20 cellular contexts compared by ENCODE assay signal in the genomic region with DNA sequence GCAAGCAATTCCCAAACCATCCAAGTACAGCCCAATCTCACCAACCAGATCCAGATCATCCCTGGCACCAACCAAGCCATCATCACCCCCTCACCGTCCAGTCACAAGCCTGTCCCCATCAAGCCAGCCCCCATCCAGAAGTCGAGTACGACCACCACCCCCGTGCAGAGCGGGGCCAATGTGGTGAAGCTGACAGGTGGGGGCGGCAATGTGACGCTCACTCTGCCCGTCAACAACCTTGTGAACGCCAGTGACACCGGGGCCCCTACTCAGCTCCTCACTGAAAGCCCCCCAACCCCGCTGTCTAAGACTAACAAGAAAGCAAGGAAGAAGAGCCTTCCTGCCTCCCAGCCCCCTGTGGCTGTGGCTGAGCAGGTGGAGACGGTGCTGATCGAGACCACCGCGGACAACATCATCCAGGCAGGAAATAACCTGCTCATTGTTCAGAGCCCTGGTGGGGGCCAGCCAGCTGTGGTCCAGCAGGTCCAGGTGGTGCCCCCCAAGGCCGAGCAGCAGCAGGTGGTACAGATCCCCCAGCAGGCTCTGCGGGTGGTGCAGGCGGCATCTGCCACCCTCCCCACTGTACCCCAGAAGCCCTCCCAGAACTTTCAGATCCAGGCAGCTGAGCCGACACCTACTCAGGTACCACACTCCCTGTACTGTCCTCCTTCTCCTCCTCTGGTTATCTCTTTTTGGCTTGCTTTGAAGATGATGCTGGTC. TPM values are rescaled to one million over a fixed set of nuclear protein-coding genes. Genes with fewer than 3 reads are reported as not detected.
DNase-seq lines count a peak whose midpoint lies in the region; ATAC-seq and TF ChIP-seq lines count a peak whose summit lies in the region.
"Had no signal": no experiment of that assay in that cellular context is flagged by ENCODE, and none has a peak within 500 bp of the region (broad histone marks: within the 10 kb centered on the region; RNA-seq: fewer than 3 reads in every experiment).

No MANE protein-coding gene starts in this region.

- no peak for TF ChIP-seq CTCF in heart left ventricle (IDR thresholded peaks at IDR 0.05)
- TF ChIP-seq CTCF in esophagus muscularis mucosa (IDR thresholded peaks at IDR 0.05) = no peak

- H3K27me3 Mint-ChIP-seq in T-helper 17 cell = no peaks in the 10 kb centered on the region
- H3K27me3 Mint-ChIP-seq: activated naive CD8-positive, alpha-beta T cell treated with anti-CD3 and anti-CD28 coated beads, Interleukin-2, amount 10 ng/mL, durations not matched to agents 7 days and 5 days had no signal

- H3K4me1 Mint-ChIP-seq in T-helper 17 cell = peaks cover 39% of the 10 kb centered on the region
- peaks cover 26% of the 10 kb centered on the region for H3K4me1 Mint-ChIP-seq in stimulated activated effector memory CD8-positive, alpha-beta T cell treated with anti-CD3 and anti-CD28 coated beads, Interleukin-12 subunit alpha, Interleukin-12 subunit beta, amount 100 ng/mL, for 72 hours

- H3K27ac ChIP-seq in heart left ventricle (peak overlapping the region in 9 of 12 donors; percentile 35 to 74 (median 67)), esophagus muscularis mucosa (replicated peaks in 1 of 4) (peak overlapping the region; percentile 33 to 69 (median 66))
- H3K27ac ChIP-seq: BLaER1, colonic mucosa, suprapubic skin had no signal

- WGBS in heart left ventricle, 4 donors = 85 to 93% (median 89%) methylated on average over 13 to 19 of the region's 19 CpGs
- WGBS in esophagus muscularis mucosa = 90% methylated on average over 19 of the region's 19 CpGs

- peaks cover 0 to 41% (median 21%) of the 10 kb centered on the region in 12 donors for H3K4me1 ChIP-seq in heart left ventricle
- peaks cover 30 to 48% (median 38%) of the 10 kb centered on the region in 4 donors for H3K4me1 ChIP-seq in esophagus muscularis mucosa
- H3K4me1 ChIP-seq: colonic mucosa, suprapubic skin, uterus had no signal

- DNase-seq in heart left ventricle = no peak
- no peak for DNase-seq in left cardiac atrium
- no peak for DNase-seq in T-helper 17 cell
- no peak for DNase-seq in esophagus muscularis mucosa (ENCODE audit: extremely low spot score)
- no peak for DNase-seq in stimulated activated effector memory CD8-positive, alpha-beta T cell treated with anti-CD3 and anti-CD28 coated beads, Interleukin-12 subunit alpha, Interleukin-12 subunit beta, amount 100 ng/mL, for 72 hours (ENCODE audit: low spot score in 2 of 2)
- no peak for DNase-seq in cerebellum (ENCODE audit: low spot score)
- no peak for DNase-seq in GM03348 (ENCODE audit: low spot score)
- DNase-seq: ACHN; activated naive CD8-positive, alpha-beta T cell treated with anti-CD3 and anti-CD28 coated beads, Interleukin-2, amount 10 ng/mL, durations not matched to agents 7 days and 5 days; colonic mucosa; NCI-H1436; NCI-H524 treated with DMSO at 0.1 percent for 48 hours had no signal

- no peaks in the 10 kb centered on the region for H3K9me3 ChIP-seq in heart left ventricle
- no peaks in the 10 kb centered on the region for H3K9me3 ChIP-seq in T-helper 17 cell (ENCODE audit: control insufficient read depth, low read length, poor library complexity, severe bottlenecking)
- no peaks in the 10 kb centered on the region for H3K9me3 ChIP-seq in esophagus muscularis mucosa
- H3K9me3 ChIP-seq: BLaER1, colonic mucosa, MG63, suprapubic skin, uterus had no signal

- ATAC-seq in heart left ventricle (peak in 1 of 4 donors; percentile 11), left cardiac atrium (no peak), T-helper 17 cell (no peak), GM21723 (IDR thresholded peaks at IDR 0.05; ENCODE audit: unreplicated experiment) (no peak)
- no peak for ATAC-seq in stimulated activated effector memory CD8-positive, alpha-beta T cell treated with anti-CD3 and anti-CD28 coated beads, Interleukin-12 subunit alpha, Interleukin-12 subunit beta, amount 100 ng/mL, for 72 hours

- H3K9me3 Mint-ChIP-seq in stimulated activated effector memory CD8-positive, alpha-beta T cell treated with anti-CD3 and anti-CD28 coated beads, Interleukin-12 subunit alpha, Interleukin-12 subunit beta, amount 100 ng/mL, for 72 hours = no peaks in the 10 kb centered on the region
- H3K9me3 Mint-ChIP-seq: activated naive CD8-positive, alpha-beta T cell treated with anti-CD3 and anti-CD28 coated beads, Interleukin-2, amount 10 ng/mL, durations not matched to agents 7 days and 5 days; activated T-helper 1 cell treated with anti-CD3 and anti-CD28 coated beads, Interleukin-12 subunit alpha, Interleukin-12 subunit beta, Interleukin-2, Interleukin-4 antibody, amounts not matched to agents 30 ng/mL and 10 ng/mL and 1 ng/mL, durations not matched to agents 14 hours and 24 hours and 36 hours had no signal

- no peaks in the 10 kb centered on the region for H3K27me3 ChIP-seq in heart left ventricle
- H3K27me3 ChIP-seq in esophagus muscularis mucosa = no peaks in the 10 kb centered on the region
- H3K27me3 ChIP-seq: BLaER1, colonic mucosa, MG63, suprapubic skin, uterus had no signal

- no peak for TF ChIP-seq EP300 in esophagus muscularis mucosa (IDR thresholded peaks at IDR 0.05)

- peak overlapping the region; percentile 5 for H3K4me3 Mint-ChIP-seq in T-helper 17 cell
- H3K4me3 Mint-ChIP-seq in stimulated activated effector memory CD8-positive, alpha-beta T cell treated with anti-CD3 and anti-CD28 coated beads, Interleukin-12 subunit alpha, Interleukin-12 subunit beta, amount 100 ng/mL, for 72 hours = no peak overlapping the region
- H3K4me3 Mint-ChIP-seq: activated naive CD8-positive, alpha-beta T cell treated with anti-CD3 and anti-CD28 coated beads, Interleukin-2, amount 10 ng/mL, durations not matched to agents 7 days and 5 days; activated T-helper 1 cell treated with anti-CD3 and anti-CD28 coated beads, Interleukin-12 subunit alpha, Interleukin-12 subunit beta, Interleukin-2, Interleukin-4 antibody, amounts not matched to agents 30 ng/mL and 10 ng/mL and 1 ng/mL, durations not matched to agents 14 hours and 24 hours and 36 hours had no signal

- intact Hi-C loops in heart left ventricle (cut with DNase I) (no loop called here), left cardiac atrium (cut with DNase I) (no loop called here), esophagus muscularis mucosa (cut with DNase I) (no loop called here)

- H3K36me3 ChIP-seq in heart left ventricle (peaks cover 0 to 39% (median 23%) of the 10 kb centered on the region in 9 donors), esophagus muscularis mucosa (peaks cover 0 to 30% (median 13%) of the 10 kb centered on the region in 4 donors)
- H3K36me3 ChIP-seq: colonic mucosa, uterus had no signal

- peaks cover 12% of the 10 kb centered on the region for H3K36me3 Mint-ChIP-seq in T-helper 17 cell (ENCODE audit: low read depth)
- peaks cover 71% of the 10 kb centered on the region for H3K36me3 Mint-ChIP-seq in stimulated activated effector memory CD8-positive, alpha-beta T cell treated with anti-CD3 and anti-CD28 coated beads, Interleukin-12 subunit alpha, Interleukin-12 subunit beta, amount 100 ng/mL, for 72 hours

- no peak for TF ChIP-seq POLR2A in heart left ventricle (IDR thresholded peaks at IDR 0.05)
- no peak for TF ChIP-seq POLR2A in esophagus muscularis mucosa (IDR thresholded peaks at IDR 0.05; ENCODE audit: low read depth)

- H3K27ac Mint-ChIP-seq in T-helper 17 cell = peak overlapping the region; percentile 74
- peak overlapping the region; percentile 73 for H3K27ac Mint-ChIP-seq in stimulated activated effector memory CD8-positive, alpha-beta T cell treated with anti-CD3 and anti-CD28 coated beads, Interleukin-12 subunit alpha, Interleukin-12 subunit beta, amount 100 ng/mL, for 72 hours
- H3K27ac Mint-ChIP-seq: activated naive CD8-positive, alpha-beta T cell treated with anti-CD3 and anti-CD28 coated beads, Interleukin-2, amount 10 ng/mL, durations not matched to agents 7 days and 5 days; activated T-helper 1 cell treated with anti-CD3 and anti-CD28 coated beads, Interleukin-12 subunit alpha, Interleukin-12 subunit beta, Interleukin-2, Interleukin-4 antibody, amounts not matched to agents 30 ng/mL and 10 ng/mL and 1 ng/mL, durations not matched to agents 14 hours and 24 hours and 36 hours had no signal

- H3K4me3 ChIP-seq in heart left ventricle (no peak overlapping the region), esophagus muscularis mucosa (no peak overlapping the region)
- H3K4me3 ChIP-seq: BLaER1, colonic mucosa, MG63, suprapubic skin, uterus had no signal

RNA-seq across cellular contexts. Expression of a gene that starts 20.6 kb away (rescaled TPM):
- total RNA-seq in heart left ventricle (10 to 100 TPM; 11.1 to 21.2 (median 16.7) TPM), left cardiac atrium (10 to 100 TPM; 12.6 to 14.1 TPM), T-helper 17 cell (10 to 100 TPM; 28.2 to 33.2 TPM), esophagus muscularis mucosa (10 to 100 TPM in 1 of 4 donors, 1 to 10 TPM in 3; 7.1 to 16.0 (median 9.4) TPM), cerebellum (1.6 TPM)
- 10 to 100 TPM in 1 of 2 donors, 1 to 10 TPM in 1; 4.1 to 15.8 TPM for polyA plus RNA-seq in heart left ventricle

RNA-seq across cellular contexts. Expression of a gene that starts 24.7 kb away (rescaled TPM):
- total RNA-seq in heart left ventricle (10 to 100 TPM; 24.2 to 45.0 (median 36.1) TPM), left cardiac atrium (10 to 100 TPM; 23.4 to 25.4 TPM), T-helper 17 cell (10 to 100 TPM in 1 of 2 donors, 1 to 10 TPM in 1; 7.1 to 10.5 TPM), esophagus muscularis mucosa (10 to 100 TPM; 21.2 to 32.8 (median 27.6) TPM), cerebellum (6.1 TPM)
- polyA plus RNA-seq in heart left ventricle = 10 to 100 TPM; 12.6 to 16.1 TPM

RNA-seq across cellular contexts. Expression of a gene that starts 41.0 kb away (rescaled TPM):
- total RNA-seq in heart left ventricle = 1 to 10 TPM in 1 of 9 donors, not detected in 8; 2.7 TPM
- under 1 TPM in 1 of 2 donors, not detected in 1; 0.04 TPM for polyA plus RNA-seq in heart left ventricle
- under 1 TPM; 0.47 to 0.62 TPM for total RNA-seq in left cardiac atrium
- not detected for total RNA-seq in T-helper 17 cell
- not detected for total RNA-seq in esophagus muscularis mucosa
- not detected for total RNA-seq in cerebellum
- total RNA-seq: activated naive CD8-positive, alpha-beta T cell treated with anti-CD3 and anti-CD28 coated beads, Interleukin-2, amount 10 ng/mL, durations not matched to agents 7 days and 5 days; activated T-helper 1 cell treated with anti-CD3 and anti-CD28 coated beads, Interleukin-12 subunit alpha, Interleukin-12 subunit beta, Interleukin-2, Interleukin-4 antibody, amounts not matched to agents 30 ng/mL and 10 ng/mL and 1 ng/mL, durations not matched to agents 14 hours and 24 hours and 36 hours; H4 had no signal
- polyA plus RNA-seq: neural cell had no signal

RNA-seq across cellular contexts. Expression of a gene that starts 54.3 kb away (rescaled TPM):
- total RNA-seq in heart left ventricle = 10 to 100 TPM; 41.2 to 80.9 (median 53.6) TPM
- polyA plus RNA-seq in heart left ventricle = 10 to 100 TPM; 53.8 to 56.6 TPM
- 10 to 100 TPM; 62.6 to 66.3 TPM for total RNA-seq in left cardiac atrium
- total RNA-seq in T-helper 17 cell = 100 to 1,000 TPM; 228 to 231 TPM
- total RNA-seq in esophagus muscularis mucosa = 10 to 100 TPM; 43.9 to 70.2 (median 58.4) TPM
- total RNA-seq in cerebellum = 80.0 TPM
